Comparison of ENCODE assay signal across 1 cellular context in the genomic region with DNA sequence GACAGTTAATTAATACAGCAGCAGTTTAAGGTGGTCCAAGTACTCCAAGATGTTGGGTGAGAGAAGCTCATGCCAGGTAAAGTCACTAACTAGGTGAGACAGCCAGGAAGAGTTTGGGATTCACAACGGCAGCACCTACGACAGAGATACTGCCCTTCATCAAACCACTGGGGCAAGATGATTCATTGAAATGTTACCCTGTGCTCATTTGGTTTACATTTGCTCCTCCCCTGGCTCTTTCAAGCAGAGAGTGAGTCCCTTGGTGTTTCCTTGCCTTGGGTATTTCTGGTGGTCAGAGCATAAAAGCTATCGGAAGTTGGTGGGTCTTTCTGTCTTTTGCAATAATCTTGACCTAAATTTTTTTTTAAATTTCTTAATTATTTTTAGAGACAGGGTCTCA.
TF ChIP-seq lines count a peak whose summit lies in the region.

No MANE protein-coding gene starts in this region.

TF ChIP-seq in H1, 55 proteins besides CTCF, POLR2A, EP300 and RAD21:
- TF ChIP-seq, protein P1, sequence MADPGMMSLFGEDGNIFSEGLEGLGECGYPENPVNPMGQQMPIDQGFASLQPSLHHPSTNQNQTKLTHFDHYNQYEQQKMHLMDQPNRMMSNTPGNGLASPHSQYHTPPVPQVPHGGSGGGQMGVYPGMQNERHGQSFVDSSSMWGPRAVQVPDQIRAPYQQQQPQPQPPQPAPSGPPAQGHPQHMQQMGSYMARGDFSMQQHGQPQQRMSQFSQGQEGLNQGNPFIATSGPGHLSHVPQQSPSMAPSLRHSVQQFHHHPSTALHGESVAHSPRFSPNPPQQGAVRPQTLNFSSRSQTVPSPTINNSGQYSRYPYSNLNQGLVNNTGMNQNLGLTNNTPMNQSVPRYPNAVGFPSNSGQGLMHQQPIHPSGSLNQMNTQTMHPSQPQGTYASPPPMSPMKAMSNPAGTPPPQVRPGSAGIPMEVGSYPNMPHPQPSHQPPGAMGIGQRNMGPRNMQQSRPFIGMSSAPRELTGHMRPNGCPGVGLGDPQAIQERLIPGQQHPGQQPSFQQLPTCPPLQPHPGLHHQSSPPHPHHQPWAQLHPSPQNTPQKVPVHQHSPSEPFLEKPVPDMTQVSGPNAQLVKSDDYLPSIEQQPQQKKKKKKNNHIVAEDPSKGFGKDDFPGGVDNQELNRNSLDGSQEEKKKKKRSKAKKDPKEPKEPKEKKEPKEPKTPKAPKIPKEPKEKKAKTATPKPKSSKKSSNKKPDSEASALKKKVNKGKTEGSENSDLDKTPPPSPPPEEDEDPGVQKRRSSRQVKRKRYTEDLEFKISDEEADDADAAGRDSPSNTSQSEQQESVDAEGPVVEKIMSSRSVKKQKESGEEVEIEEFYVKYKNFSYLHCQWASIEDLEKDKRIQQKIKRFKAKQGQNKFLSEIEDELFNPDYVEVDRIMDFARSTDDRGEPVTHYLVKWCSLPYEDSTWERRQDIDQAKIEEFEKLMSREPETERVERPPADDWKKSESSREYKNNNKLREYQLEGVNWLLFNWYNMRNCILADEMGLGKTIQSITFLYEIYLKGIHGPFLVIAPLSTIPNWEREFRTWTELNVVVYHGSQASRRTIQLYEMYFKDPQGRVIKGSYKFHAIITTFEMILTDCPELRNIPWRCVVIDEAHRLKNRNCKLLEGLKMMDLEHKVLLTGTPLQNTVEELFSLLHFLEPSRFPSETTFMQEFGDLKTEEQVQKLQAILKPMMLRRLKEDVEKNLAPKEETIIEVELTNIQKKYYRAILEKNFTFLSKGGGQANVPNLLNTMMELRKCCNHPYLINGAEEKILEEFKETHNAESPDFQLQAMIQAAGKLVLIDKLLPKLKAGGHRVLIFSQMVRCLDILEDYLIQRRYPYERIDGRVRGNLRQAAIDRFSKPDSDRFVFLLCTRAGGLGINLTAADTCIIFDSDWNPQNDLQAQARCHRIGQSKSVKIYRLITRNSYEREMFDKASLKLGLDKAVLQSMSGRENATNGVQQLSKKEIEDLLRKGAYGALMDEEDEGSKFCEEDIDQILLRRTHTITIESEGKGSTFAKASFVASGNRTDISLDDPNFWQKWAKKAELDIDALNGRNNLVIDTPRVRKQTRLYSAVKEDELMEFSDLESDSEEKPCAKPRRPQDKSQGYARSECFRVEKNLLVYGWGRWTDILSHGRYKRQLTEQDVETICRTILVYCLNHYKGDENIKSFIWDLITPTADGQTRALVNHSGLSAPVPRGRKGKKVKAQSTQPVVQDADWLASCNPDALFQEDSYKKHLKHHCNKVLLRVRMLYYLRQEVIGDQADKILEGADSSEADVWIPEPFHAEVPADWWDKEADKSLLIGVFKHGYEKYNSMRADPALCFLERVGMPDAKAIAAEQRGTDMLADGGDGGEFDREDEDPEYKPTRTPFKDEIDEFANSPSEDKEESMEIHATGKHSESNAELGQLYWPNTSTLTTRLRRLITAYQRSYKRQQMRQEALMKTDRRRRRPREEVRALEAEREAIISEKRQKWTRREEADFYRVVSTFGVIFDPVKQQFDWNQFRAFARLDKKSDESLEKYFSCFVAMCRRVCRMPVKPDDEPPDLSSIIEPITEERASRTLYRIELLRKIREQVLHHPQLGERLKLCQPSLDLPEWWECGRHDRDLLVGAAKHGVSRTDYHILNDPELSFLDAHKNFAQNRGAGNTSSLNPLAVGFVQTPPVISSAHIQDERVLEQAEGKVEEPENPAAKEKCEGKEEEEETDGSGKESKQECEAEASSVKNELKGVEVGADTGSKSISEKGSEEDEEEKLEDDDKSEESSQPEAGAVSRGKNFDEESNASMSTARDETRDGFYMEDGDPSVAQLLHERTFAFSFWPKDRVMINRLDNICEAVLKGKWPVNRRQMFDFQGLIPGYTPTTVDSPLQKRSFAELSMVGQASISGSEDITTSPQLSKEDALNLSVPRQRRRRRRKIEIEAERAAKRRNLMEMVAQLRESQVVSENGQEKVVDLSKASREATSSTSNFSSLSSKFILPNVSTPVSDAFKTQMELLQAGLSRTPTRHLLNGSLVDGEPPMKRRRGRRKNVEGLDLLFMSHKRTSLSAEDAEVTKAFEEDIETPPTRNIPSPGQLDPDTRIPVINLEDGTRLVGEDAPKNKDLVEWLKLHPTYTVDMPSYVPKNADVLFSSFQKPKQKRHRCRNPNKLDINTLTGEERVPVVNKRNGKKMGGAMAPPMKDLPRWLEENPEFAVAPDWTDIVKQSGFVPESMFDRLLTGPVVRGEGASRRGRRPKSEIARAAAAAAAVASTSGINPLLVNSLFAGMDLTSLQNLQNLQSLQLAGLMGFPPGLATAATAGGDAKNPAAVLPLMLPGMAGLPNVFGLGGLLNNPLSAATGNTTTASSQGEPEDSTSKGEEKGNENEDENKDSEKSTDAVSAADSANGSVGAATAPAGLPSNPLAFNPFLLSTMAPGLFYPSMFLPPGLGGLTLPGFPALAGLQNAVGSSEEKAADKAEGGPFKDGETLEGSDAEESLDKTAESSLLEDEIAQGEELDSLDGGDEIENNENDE (IDR thresholded peaks at IDR 0.05; ENCODE audit: insufficient replicate concordance, low read length), result no peak
- no peak for TF ChIP-seq SIRT6 (IDR thresholded peaks at IDR 0.05; ENCODE audit: low read length)
- TF ChIP-seq SP1 (IDR thresholded peaks at IDR 0.05; ENCODE audit: low read depth, low read length), result no peak
- TF ChIP-seq SUZ12 (IDR thresholded peaks at IDR 0.05; ENCODE audit: low read length), result no peak
- no peak for TF ChIP-seq TBP (IDR thresholded peaks at IDR 0.05; ENCODE audit: low read depth, low read length)
- TF ChIP-seq ZNF274 (IDR thresholded peaks at IDR 0.05; ENCODE audit: borderline replicate concordance, extremely low read depth, low read length), result no peak
- TF ChIP-seq, protein P2, sequence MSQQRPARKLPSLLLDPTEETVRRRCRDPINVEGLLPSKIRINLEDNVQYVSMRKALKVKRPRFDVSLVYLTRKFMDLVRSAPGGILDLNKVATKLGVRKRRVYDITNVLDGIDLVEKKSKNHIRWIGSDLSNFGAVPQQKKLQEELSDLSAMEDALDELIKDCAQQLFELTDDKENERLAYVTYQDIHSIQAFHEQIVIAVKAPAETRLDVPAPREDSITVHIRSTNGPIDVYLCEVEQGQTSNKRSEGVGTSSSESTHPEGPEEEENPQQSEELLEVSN (IDR thresholded peaks at IDR 0.05), result no peak
- no peak for TF ChIP-seq KDM5A (IDR thresholded peaks at IDR 0.05; ENCODE audit: low read length)
- TF ChIP-seq YY1 (IDR thresholded peaks at IDR 0.05; ENCODE audit: low read depth, low read length), result no peak
- TF ChIP-seq EGR1 (IDR thresholded peaks at IDR 0.05; ENCODE audit: borderline replicate concordance, low read depth, low read length), result no peak
- no peak for TF ChIP-seq PHF8 (conservative IDR thresholded peaks at IDR 0.05; ENCODE audit: low read depth, low read length)
- TF ChIP-seq JUND (IDR thresholded peaks at IDR 0.05; ENCODE audit: low read length), result no peak
- no peak for TF ChIP-seq MAFK (IDR thresholded peaks at IDR 0.05; ENCODE audit: low read depth, low read length)
- TF ChIP-seq CEBPB (IDR thresholded peaks at IDR 0.05; ENCODE audit: low read depth, low read length), result no peak
- TF ChIP-seq BRCA1 (IDR thresholded peaks at IDR 0.05; ENCODE audit: low read depth, low read length), result no peak
